34 cellular contexts compared by ENCODE assay signal in the genomic region with DNA sequence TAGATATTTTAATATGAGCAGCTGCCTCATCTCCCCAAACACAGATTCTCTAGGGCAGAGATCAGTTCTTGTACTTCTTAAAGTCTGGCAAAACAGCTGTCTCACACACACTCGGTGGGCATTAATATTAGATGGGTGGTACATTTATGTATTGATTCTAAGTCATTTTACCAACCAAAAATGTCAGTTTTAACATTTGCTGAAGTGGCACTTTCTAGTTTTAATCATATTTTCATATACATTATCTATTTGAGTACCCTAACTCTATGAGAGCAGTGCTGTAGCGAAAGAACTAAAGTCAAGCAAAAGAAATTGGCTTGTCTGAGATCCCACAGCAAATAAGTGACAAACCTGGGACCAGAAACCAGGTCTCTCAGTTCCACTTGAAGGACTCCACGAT.
"Had no signal": no experiment of that assay in that cellular context is flagged by ENCODE, and none has a peak within 500 bp of the region (broad histone marks: within the 10 kb centered on the region; RNA-seq: fewer than 3 reads in every experiment).

No MANE protein-coding gene starts in this region.

- H3K27me3 ChIP-seq: MG63 had no signal

- H3K9me3 ChIP-seq: MG63 had no signal

- DNase-seq: Karpas-422, Kasumi-1, MG63, MM.1S, MV-4-11, NCI-H1048, NCI-H1092, NCI-H1092 treated with DMSO at 0.1 percent for 48 hours, NCI-H1105, NCI-H1105 treated with DMSO at 0.1 percent for 48 hours, NCI-H1417, NCI-H1417 treated with DMSO at 0.1 percent for 48 hours, NCI-H1436, NCI-H1436 treated with DMSO at 0.1 percent for 48 hours, NCI-H146, NCI-H1694, NCI-H1694 treated with DMSO at 0.1 percent for 48 hours, NCI-H187, NCI-H187 treated with DMSO at 0.1 percent for 48 hours, NCI-H1930, NCI-H2029, NCI-H2029 treated with DMSO at 0.1 percent for 48 hours, NCI-H2081, NCI-H2081 treated with DMSO at 0.1 percent for 48 hours, NCI-H2107, NCI-H2171, NCI-H2171 treated with DMSO at 0.1 percent for 48 hours, NCI-H2227 treated with DMSO at 0.1 percent for 48 hours, NCI-H226, NCI-H345, NCI-H446, NCI-H446 treated with DMSO at 0.1 percent for 48 hours, NCI-H510A, NCI-H510A treated with DMSO at 0.1 percent for 48 hours had no signal

- H3K4me3 ChIP-seq: MG63 had no signal
